In the genomic region with DNA sequence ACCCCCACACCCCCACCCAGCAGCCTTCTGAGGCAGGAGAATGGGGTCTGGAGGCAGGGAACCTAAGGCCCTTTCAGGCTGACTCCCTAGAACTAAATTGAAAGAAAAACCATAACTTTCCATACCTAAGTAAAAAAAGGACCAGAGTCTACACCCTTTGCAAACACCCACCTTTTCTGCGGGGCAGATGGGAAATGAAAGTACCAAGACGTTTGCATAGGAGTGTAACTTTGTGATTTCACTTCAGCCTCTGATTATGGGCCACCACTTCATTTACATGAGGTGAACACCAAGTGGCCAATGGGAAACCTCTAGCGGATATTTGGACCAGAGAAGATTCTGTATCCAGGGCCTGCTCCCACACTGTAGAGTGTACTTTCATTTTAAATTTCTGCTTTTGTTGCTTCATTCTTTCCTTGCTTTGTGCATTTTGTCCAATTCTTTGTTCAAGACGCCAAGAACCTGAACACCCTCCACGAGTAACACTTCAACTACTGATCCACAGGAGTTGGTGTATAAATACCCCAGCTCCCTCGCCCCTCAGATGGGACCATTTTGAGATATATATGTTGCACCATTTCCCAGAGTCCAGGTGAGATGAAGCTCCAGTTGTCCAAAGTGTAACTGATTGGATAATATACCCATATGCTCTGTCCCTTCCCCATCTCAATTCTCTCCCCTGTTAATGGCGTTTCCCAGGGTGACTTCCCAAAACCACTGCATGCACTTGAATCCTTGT, we compare ENCODE assay signal across 16 cellular contexts. TPM values are rescaled to one million over a fixed set of nuclear protein-coding genes. Genes with fewer than 3 reads are reported as not detected.
DNase-seq lines count a peak whose midpoint lies in the region; ATAC-seq and TF ChIP-seq lines count a peak whose summit lies in the region.
"Had no signal": no experiment of that assay in that cellular context is flagged by ENCODE, and none has a peak within 500 bp of the region (broad histone marks: within the 10 kb centered on the region; RNA-seq: fewer than 3 reads in every experiment).

No MANE protein-coding gene starts in this region.

- no peaks in the 10 kb centered on the region for H3K36me3 Mint-ChIP-seq in activated naive CD8-positive, alpha-beta T cell treated with anti-CD3 and anti-CD28 coated beads for 36 hours

- H3K9me3 Mint-ChIP-seq in activated naive CD8-positive, alpha-beta T cell treated with anti-CD3 and anti-CD28 coated beads for 36 hours, result no peaks in the 10 kb centered on the region

- no peak for TF ChIP-seq CTCF in RWPE2 (IDR thresholded peaks at IDR 0.05; ENCODE audit: poor library complexity, severe bottlenecking)

- H3K36me3 ChIP-seq in RWPE2 (ENCODE audit: low read depth), result no peaks in the 10 kb centered on the region
- H3K36me3 ChIP-seq: heart right ventricle, neutrophil, Peyer's patch, vagina had no signal

- no peak overlapping the region for H3K27ac Mint-ChIP-seq in activated naive CD8-positive, alpha-beta T cell treated with anti-CD3 and anti-CD28 coated beads for 36 hours

- no peaks in the 10 kb centered on the region for H3K27me3 ChIP-seq in RWPE2 (ENCODE audit: insufficient read depth, poor library complexity, severe bottlenecking)
- H3K27me3 ChIP-seq: Peyer's patch, vagina had no signal

- H3K4me3 ChIP-seq in RWPE2 (ENCODE audit: severe bottlenecking), result no peak overlapping the region
- H3K4me3 ChIP-seq: heart right ventricle, Peyer's patch, vagina had no signal

- H3K27ac ChIP-seq in RWPE2 (ENCODE audit: poor library complexity, severe bottlenecking), result no peak overlapping the region
- H3K27ac ChIP-seq: C4-2B, heart right ventricle, neutrophil, Peyer's patch, vagina had no signal

- H3K4me1 Mint-ChIP-seq in activated naive CD8-positive, alpha-beta T cell treated with anti-CD3 and anti-CD28 coated beads for 36 hours, result peaks cover 10% of the 10 kb centered on the region

- no peak overlapping the region for H3K4me3 Mint-ChIP-seq in activated naive CD8-positive, alpha-beta T cell treated with anti-CD3 and anti-CD28 coated beads for 36 hours

- ATAC-seq in GM18520 (IDR thresholded peaks at IDR 0.05; ENCODE audit: unreplicated experiment) (peak; percentile 55), GM21390 (IDR thresholded peaks at IDR 0.05; ENCODE audit: unreplicated experiment) (peak; percentile 91), HG03066 (IDR thresholded peaks at IDR 0.05; ENCODE audit: low read depth, unreplicated experiment) (peak; percentile 87), RWPE2 (ENCODE audit: low read depth) (no peak)
- ATAC-seq: HCT116, heart right ventricle had no signal

- H3K9me3 ChIP-seq in RWPE2 (ENCODE audit: severe bottlenecking), result no peaks in the 10 kb centered on the region
- H3K9me3 ChIP-seq: heart right ventricle, neutrophil, Peyer's patch, vagina had no signal

- DNase-seq in RWPE2 (ENCODE audit: low spot score) (peak; percentile 54), NCI-H345 (lab: John Stamatoyannopoulos, UW) (no peak), iPS-NIHi7 (ENCODE audit: extremely low spot score) (no peak)
- no peak for DNase-seq in activated CD8-positive, alpha-beta memory T cell treated with anti-CD3 and anti-CD28 coated beads for 24 hours
- no peak for DNase-seq in activated naive CD8-positive, alpha-beta T cell treated with anti-CD3 and anti-CD28 coated beads for 36 hours
- DNase-seq: activated CD8-positive, alpha-beta memory T cell treated with anti-CD3 and anti-CD28 coated beads, Interleukin-2, amount 50 U/mL, for 4 hours; heart right ventricle; small intestine had no signal

- H3K4me1 ChIP-seq in RWPE2 (ENCODE audit: insufficient read depth, poor library complexity, severe bottlenecking), result no peaks in the 10 kb centered on the region
- H3K4me1 ChIP-seq: heart right ventricle, Peyer's patch, vagina had no signal

- H3K27me3 Mint-ChIP-seq in activated naive CD8-positive, alpha-beta T cell treated with anti-CD3 and anti-CD28 coated beads for 36 hours, result peaks cover under 1% of the 10 kb centered on the region

RNA-seq across cellular contexts. Expression of gene SRSF6, which starts 18.9 kb away (rescaled TPM):
- 100 to 1,000 TPM; 224 to 225 TPM for total RNA-seq in activated naive CD8-positive, alpha-beta T cell treated with anti-CD3 and anti-CD28 coated beads for 36 hours
